8 cellular contexts compared by ENCODE assay signal in genomic region chr2:231714639-231715498, GRCh38. TPM values are rescaled to one million over a fixed set of nuclear protein-coding genes. Genes with fewer than 3 reads are reported as not detected.
A peak's percentile ranks its signal among the peaks of the same experiment; 100 is the strongest.
DNase-seq lines count a peak whose midpoint lies in the region; ATAC-seq and TF ChIP-seq lines count a peak whose summit lies in the region.

No MANE protein-coding gene starts in this region.

- ATAC-seq in HG03432 (IDR thresholded peaks at IDR 0.05; ENCODE audit: unreplicated experiment) (peak; percentile 20), GM21360 (IDR thresholded peaks at IDR 0.05; ENCODE audit: unreplicated experiment) (no peak)

- H3K27ac ChIP-seq in OCI-LY3 (ENCODE audit: low read length) (peak overlapping the region; percentile 66), temporal lobe (ENCODE audit: low read depth, low read length) (peak overlapping the region; percentile 27)

- DNase-seq in COLO668 (lab: John Stamatoyannopoulos, UW; ENCODE audit: unreplicated experiment) (peak; percentile 84), activated T-cell treated with anti-CD3 and anti-CD28 coated beads for 48 hours (ENCODE audit: low read depth) (peak; percentile 69), fibroblast of gingiva (ENCODE audit: low read depth) (peak; percentile 33), neural crest cell (ENCODE audit: low read depth, low spot score) (peak; percentile 89)

- H3K36me3 ChIP-seq in OCI-LY3 (replicated peaks; ENCODE audit: low read depth, low read length), result peaks cover 34% of the 10 kb centered on the region

- H4K20me1 ChIP-seq in OCI-LY3 (ENCODE audit: insufficient read depth, low read length), result peaks cover 39% of the 10 kb centered on the region

- peak overlapping the region; percentile 35; the same call in 1 of the 2 replicates for H3K9ac ChIP-seq in OCI-LY3 (ENCODE audit: low read length)

- H3K4me3 ChIP-seq in OCI-LY3 (ENCODE audit: low read length), result no peak overlapping the region

- peak; percentile 76 for TF ChIP-seq CTCF in OCI-LY3 (IDR thresholded peaks at IDR 0.05; ENCODE audit: low read depth, low read length)
- peak; percentile 94 for TF ChIP-seq CTCF in neural crest cell (conservative IDR thresholded peaks at IDR 0.05)

- H2AFZ ChIP-seq in OCI-LY3 (ENCODE audit: low read depth, low read length), result no peak overlapping the region

- peaks cover 36% of the 10 kb centered on the region for H3K79me2 ChIP-seq in OCI-LY3 (ENCODE audit: low read length)

- peaks cover 36% of the 10 kb centered on the region for H3K36me3 Mint-ChIP-seq in neural crest cell (ENCODE audit: low read depth)

- peaks cover 30% of the 10 kb centered on the region for H3K4me1 ChIP-seq in OCI-LY3 (ENCODE audit: low read length)

- H3K27me3 ChIP-seq in OCI-LY3 (ENCODE audit: low read depth, low read length), result no peaks in the 10 kb centered on the region

- H3K27me3 Mint-ChIP-seq in neural crest cell (ENCODE audit: low read depth), result peaks cover 57% of the 10 kb centered on the region

- peak overlapping the region; percentile 27 for H3K27ac Mint-ChIP-seq in neural crest cell (ENCODE audit: unreplicated experiment)

- no peaks in the 10 kb centered on the region for H3K9me3 Mint-ChIP-seq in neural crest cell

- no peaks in the 10 kb centered on the region for H3K9me3 ChIP-seq in OCI-LY3 (ENCODE audit: insufficient read depth, low read length)

- H3K4me3 Mint-ChIP-seq in neural crest cell, result peak overlapping the region; percentile 91

- H3K4me1 Mint-ChIP-seq in neural crest cell, result peaks cover 57% of the 10 kb centered on the region

- no peak overlapping the region for H3K4me2 ChIP-seq in OCI-LY3 (ENCODE audit: low read length)

RNA-seq across cellular contexts. Expression of gene PTMA, which starts 6.5 kb away (rescaled TPM):
- 1,415 and 1,529 TPM in 2 replicates for total RNA-seq in neural crest cell
- 458 TPM for total RNA-seq in temporal lobe

Comparison
In these comparisons a context has a peak if more than half of its experiments do, and no peak if none do; other contexts are left out.
1. DNase-seq: peak in every context shown above with its lines; median percentile 89 in neural crest cell; 84 in COLO668; 69 in activated T-cell treated with anti-CD3 and anti-CD28 coated beads for 48 hours; 33 in fibroblast of gingiva.